ENCODE assay signal across 7 cellular contexts in the genomic region with DNA sequence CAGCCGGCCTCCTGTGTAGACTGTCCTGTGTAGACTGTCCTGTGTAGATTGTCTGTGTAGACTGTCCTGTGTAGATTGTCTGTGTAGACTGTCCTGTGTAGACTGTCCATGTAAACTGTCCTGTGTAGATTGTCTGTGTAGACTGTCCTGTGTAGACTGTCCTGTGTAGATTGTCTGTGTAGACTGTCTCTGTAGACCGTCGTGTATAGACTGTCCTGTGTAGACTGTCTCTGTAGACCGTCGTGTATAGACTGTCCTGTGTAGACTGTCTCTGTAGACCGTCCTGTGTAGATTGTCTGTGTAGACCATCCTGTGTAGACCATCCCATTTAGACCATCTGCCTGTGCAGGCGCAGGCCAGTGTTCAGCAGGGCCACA. TPM values are rescaled to one million over a fixed set of nuclear protein-coding genes. Genes with fewer than 3 reads are reported as not detected.
DNase-seq lines count a peak whose midpoint lies in the region; ATAC-seq and TF ChIP-seq lines count a peak whose summit lies in the region.
"Not testable (repeated sequence)": the region's sequence is repeated elsewhere in the genome, so short reads cannot be mapped to it uniquely, and the experiment has no call there.

No MANE protein-coding gene starts in this region.

- ATAC-seq in activated naive CD4-positive, alpha-beta T cell treated with anti-CD3 and anti-CD28 coated beads, Interleukin-2, amount 50 U/mL, for 72 hours, result peak in 1 of 2 donors; percentile 6

- CTCF ChIA-PET in CD8-positive, alpha-beta memory T cell (lab: Charles Lee), result interaction anchor here (0.9 to 1.6 kb wide), 3 partner anchors 19 to 56 kb away, joined by 3 to 6 read pairs (median 4); no protein-coding TSS in a partner anchor
- CTCF ChIA-PET in activated CD4-positive, alpha-beta T cell treated with anti-CD3 and anti-CD28 coated beads, Interleukin-2, amount 10 ng/mL, durations not matched to agents 7 days and 5 days (lab: Charles Lee), result interaction anchor here (0.7 to 2.6 kb wide), 5 partner anchors 13 to 639 kb away, joined by 3 to 13 read pairs (median 3); no protein-coding TSS in a partner anchor

- H3K27ac ChIP-seq in CD8-positive, alpha-beta memory T cell (ENCODE audit: low read depth, low read length); coronary artery: not testable (repeated sequence)
- peak overlapping the region; percentile 45 for H3K27ac ChIP-seq in mesodermal cell (ENCODE audit: low read depth, low read length, severe bottlenecking)
- peak overlapping the region in 6 of 8 donors; percentile 12 to 74 (median 59) for H3K27ac ChIP-seq in spleen

- DNase-seq in CD8-positive, alpha-beta memory T cell; activated CD4-positive, alpha-beta T cell treated with anti-CD3 and anti-CD28 coated beads, Interleukin-2, amount 10 ng/mL, durations not matched to agents 7 days and 5 days; activated naive CD4-positive, alpha-beta T cell treated with anti-CD3 and anti-CD28 coated beads, Interleukin-2, amount 50 U/mL, for 72 hours (ENCODE audit: low spot score in 2 of 2); spleen: not testable (repeated sequence)
- DNase-seq in coronary artery (ENCODE audit: low spot score), result peak; percentile 0

- H4K20me1 ChIP-seq in Loucy (ENCODE audit: insufficient read depth, low read length, poor library complexity, severe bottlenecking), result not testable (repeated sequence)

- not testable (repeated sequence) for H3K27me3 Mint-ChIP-seq in CD8-positive, alpha-beta memory T cell; activated CD4-positive, alpha-beta T cell treated with anti-CD3 and anti-CD28 coated beads, Interleukin-2, amount 10 ng/mL, durations not matched to agents 7 days and 5 days

- not testable (repeated sequence) for H3K9me3 Mint-ChIP-seq in CD8-positive, alpha-beta memory T cell; activated CD4-positive, alpha-beta T cell treated with anti-CD3 and anti-CD28 coated beads, Interleukin-2, amount 10 ng/mL, durations not matched to agents 7 days and 5 days; activated naive CD4-positive, alpha-beta T cell treated with anti-CD3 and anti-CD28 coated beads, Interleukin-2, amount 50 U/mL, for 72 hours

- not testable (repeated sequence) for TF ChIP-seq POLR2A in spleen (IDR thresholded peaks at IDR 0.05)

- H3F3A ChIP-seq in Loucy (ENCODE audit: low read depth), result not testable (repeated sequence)

- WGBS in mesodermal cell (ENCODE audit: insufficient coverage in 2 of 2), 2 experiments, result 96 to 100% methylated on average over 5 to 6 of the region's 7 CpGs
- WGBS in spleen, 5 donors, result 92 to 97% (median 95%) methylated on average over 7 of the region's 7 CpGs

- H3K36me3 ChIP-seq in CD8-positive, alpha-beta memory T cell (ENCODE audit: insufficient read depth, low read length), result peaks cover 50% of the 10 kb centered on the region
- H3K36me3 ChIP-seq in Loucy (ENCODE audit: insufficient read depth, low read length) (peaks cover 62% of the 10 kb centered on the region; the same call in 1 of the 2 replicates), mesodermal cell (ENCODE audit: control insufficient read depth, insufficient read depth, low read length) (peaks cover 83% of the 10 kb centered on the region), spleen (peaks cover 5 to 99% (median 58%) of the 10 kb centered on the region in 6 donors)

- H3K9me2 ChIP-seq in Loucy (replicated peaks; ENCODE audit: low read depth, low read length), result not testable (repeated sequence)

- H3K36me3 Mint-ChIP-seq in CD8-positive, alpha-beta memory T cell, result peaks cover 0 to 95% (median 25%) of the 10 kb centered on the region in 3 donors
- peaks cover 56% of the 10 kb centered on the region for H3K36me3 Mint-ChIP-seq in activated CD4-positive, alpha-beta T cell treated with anti-CD3 and anti-CD28 coated beads, Interleukin-2, amount 10 ng/mL, durations not matched to agents 7 days and 5 days (ENCODE audit: low read depth)
- H3K36me3 Mint-ChIP-seq in activated naive CD4-positive, alpha-beta T cell treated with anti-CD3 and anti-CD28 coated beads, Interleukin-2, amount 50 U/mL, for 72 hours, result peaks cover 27 to 75% of the 10 kb centered on the region in 2 donors

- H3K27me3 ChIP-seq in CD8-positive, alpha-beta memory T cell (ENCODE audit: insufficient read depth, low read length, poor library complexity, severe bottlenecking); Loucy (ENCODE audit: insufficient read depth, low read length, poor library complexity, severe bottlenecking); spleen (replicated peaks in 1 of 7): not testable (repeated sequence)

- H3K9me3 ChIP-seq in CD8-positive, alpha-beta memory T cell (ENCODE audit: low read length); Loucy (ENCODE audit: insufficient read depth, low read depth, low read length); mesodermal cell (ENCODE audit: control insufficient read depth, low read length); spleen: not testable (repeated sequence)

- not testable (repeated sequence) for TF ChIP-seq CTCF in Loucy (conservative IDR thresholded peaks at IDR 0.05; ENCODE audit: low read length); coronary artery (IDR thresholded peaks at IDR 0.05); spleen (IDR thresholded peaks at IDR 0.05 in 8 of 11, conservative IDR thresholded peaks at IDR 0.05 in 3 of 11)

- POLR2A ChIA-PET in CD8-positive, alpha-beta memory T cell (lab: Charles Lee); activated CD4-positive, alpha-beta T cell treated with anti-CD3 and anti-CD28 coated beads, Interleukin-2, amount 10 ng/mL, durations not matched to agents 7 days and 5 days (lab: Charles Lee): not testable (repeated sequence)

- H3K4me1 Mint-ChIP-seq in CD8-positive, alpha-beta memory T cell, result peaks cover 46 to 80% (median 63%) of the 10 kb centered on the region in 3 donors
- peaks cover 70% of the 10 kb centered on the region for H3K4me1 Mint-ChIP-seq in activated CD4-positive, alpha-beta T cell treated with anti-CD3 and anti-CD28 coated beads, Interleukin-2, amount 10 ng/mL, durations not matched to agents 7 days and 5 days

- peak overlapping the region; percentile 34 for H3K9ac ChIP-seq in Loucy (ENCODE audit: low read depth, low read length, poor library complexity, severe bottlenecking)

- H3K27ac Mint-ChIP-seq in CD8-positive, alpha-beta memory T cell, result peak overlapping the region in 6 of 8 donors; percentile 56 to 94 (median 68)
- peak overlapping the region; percentile 4 for H3K27ac Mint-ChIP-seq in activated CD4-positive, alpha-beta T cell treated with anti-CD3 and anti-CD28 coated beads, Interleukin-2, amount 10 ng/mL, durations not matched to agents 7 days and 5 days
- H3K27ac Mint-ChIP-seq in activated naive CD4-positive, alpha-beta T cell treated with anti-CD3 and anti-CD28 coated beads, Interleukin-2, amount 50 U/mL, for 72 hours, result peak overlapping the region; percentile 68 to 92

- not testable (repeated sequence) for H3K4me3 ChIP-seq in CD8-positive, alpha-beta memory T cell (ENCODE audit: low read length); Loucy (ENCODE audit: low read length, poor library complexity, severe bottlenecking); coronary artery; mesodermal cell (ENCODE audit: extremely low read depth, insufficient read depth, low read length, poor library complexity, severe bottlenecking); spleen

- H3K4me1 ChIP-seq in CD8-positive, alpha-beta memory T cell (ENCODE audit: insufficient read depth, low read length), result peaks cover 27% of the 10 kb centered on the region
- peaks cover 14% of the 10 kb centered on the region for H3K4me1 ChIP-seq in Loucy (ENCODE audit: insufficient read depth, low read length, poor library complexity, severe bottlenecking)
- peaks cover 15% of the 10 kb centered on the region for H3K4me1 ChIP-seq in mesodermal cell (ENCODE audit: control insufficient read depth, insufficient read depth, low read length, poor library complexity, severe bottlenecking)
- H3K4me1 ChIP-seq in spleen, result peaks cover 14 to 96% (median 58%) of the 10 kb centered on the region in 6 donors

- H2AFZ ChIP-seq in Loucy (ENCODE audit: low read length), result not testable (repeated sequence)

- not testable (repeated sequence) for H3K79me2 ChIP-seq in Loucy (ENCODE audit: insufficient read depth, low read length)

- peak overlapping the region; percentile 60 for H3K4me2 ChIP-seq in Loucy (ENCODE audit: low read depth, low read length, poor library complexity, severe bottlenecking)

- H3K4me3 Mint-ChIP-seq in CD8-positive, alpha-beta memory T cell, result peak overlapping the region in 1 of 7 donors; percentile 0
- not testable (repeated sequence) for H3K4me3 Mint-ChIP-seq in activated CD4-positive, alpha-beta T cell treated with anti-CD3 and anti-CD28 coated beads, Interleukin-2, amount 10 ng/mL, durations not matched to agents 7 days and 5 days

- intact Hi-C loops in spleen (cut with DNase I; ENCODE audit: low total_unique reads), result not testable (repeated sequence)

RNA-seq across cellular contexts. Expression of gene PTPN1, which starts 59.3 kb away (rescaled TPM):
- total RNA-seq in CD8-positive, alpha-beta memory T cell, result 10 to 100 TPM; 64.2 to 67.3 TPM
- polyA plus RNA-seq in CD8-positive, alpha-beta memory T cell, result 35.7 TPM
- total RNA-seq in activated CD4-positive, alpha-beta T cell treated with anti-CD3 and anti-CD28 coated beads, Interleukin-2, amount 10 ng/mL, durations not matched to agents 7 days and 5 days, result 10 to 100 TPM; 66.4 to 75.3 TPM
- 100 to 1,000 TPM in 1 of 2 donors, 10 to 100 TPM in 1; 52.6 to 113 TPM for total RNA-seq in activated naive CD4-positive, alpha-beta T cell treated with anti-CD3 and anti-CD28 coated beads, Interleukin-2, amount 50 U/mL, for 72 hours
- polyA plus RNA-seq in mesodermal cell (2013, experiment 1 of 2), result 43.3 TPM
- 40.9 TPM for polyA plus RNA-seq in mesodermal cell (2013, experiment 2 of 2)
- total RNA-seq in spleen, result 10 to 100 TPM; 60.3 to 84.9 (median 73.5) TPM
- polyA plus RNA-seq in spleen, result 10 to 100 TPM; 20.5 to 42.1 (median 25.0) TPM

Comparison
In these comparisons a context has a peak if more than half of its experiments do, and no peak if none do; other contexts are left out.
1. H3K27ac Mint-ChIP-seq: peak in every context shown above with its lines; median percentile 80 in activated naive CD4-positive, alpha-beta T cell treated with anti-CD3 and anti-CD28 coated beads, Interleukin-2, amount 50 U/mL, for 72 hours; 68 in CD8-positive, alpha-beta memory T cell; 4 in activated CD4-positive, alpha-beta T cell treated with anti-CD3 and anti-CD28 coated beads, Interleukin-2, amount 10 ng/mL, durations not matched to agents 7 days and 5 days.